Comparison of ENCODE assay signal across 8 cellular contexts in the genomic region with DNA sequence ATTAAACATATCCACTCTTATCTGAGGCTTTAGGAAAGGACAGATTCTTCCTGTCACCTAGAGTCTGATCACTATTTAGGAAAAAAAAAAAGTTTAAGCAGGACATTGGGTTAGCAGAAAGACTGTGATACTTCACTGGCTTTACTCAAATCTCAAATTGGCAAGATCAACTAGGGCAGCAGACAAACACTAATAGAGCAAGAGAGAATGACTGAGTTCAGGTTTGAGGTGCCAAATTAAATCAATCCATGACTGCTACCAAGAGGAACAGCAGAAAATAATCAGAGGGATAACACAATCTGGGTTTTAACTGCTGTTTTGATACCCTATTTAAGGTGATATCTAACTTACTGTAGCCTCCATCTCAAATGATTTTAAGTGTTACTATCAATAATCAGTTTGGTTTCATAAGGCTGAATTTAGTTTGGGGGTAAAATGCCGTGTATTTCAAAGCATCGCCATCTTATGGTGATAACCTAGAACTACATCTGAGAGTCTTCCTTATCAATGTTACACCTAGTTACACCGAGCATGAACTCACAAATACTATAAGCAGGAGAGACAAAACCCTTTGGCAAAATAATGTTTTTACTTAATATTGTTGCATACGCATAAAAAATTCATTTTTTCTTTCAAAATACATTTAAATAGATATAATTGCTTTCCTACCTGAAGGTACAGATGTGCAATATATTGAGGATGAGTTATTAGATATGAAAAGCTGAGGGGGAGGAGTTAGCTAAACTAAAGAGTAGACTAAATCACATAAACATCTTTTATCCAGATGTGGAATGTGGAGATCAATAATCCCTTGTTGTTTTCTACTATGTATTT.
DNase-seq lines count a peak whose midpoint lies in the region; ATAC-seq and TF ChIP-seq lines count a peak whose summit lies in the region.

No MANE protein-coding gene starts in this region.

- H3K9me3 ChIP-seq in PC-3 (ENCODE audit: low read length): no peaks in the 10 kb centered on the region

- no peak overlapping the region for H3K27ac Mint-ChIP-seq in stimulated activated effector memory CD8-positive, alpha-beta T cell treated with anti-CD3 and anti-CD28 coated beads, Interleukin-12 subunit alpha, Interleukin-12 subunit beta, amount 100 ng/mL, for 72 hours

- POLR2A ChIA-PET in PC-3 (lab: Charles Lee; ENCODE audit: unreplicated experiment): no interaction called here

- H3K4me3 ChIP-seq in GM06990 (replicated peaks; ENCODE audit: low read depth, low read length): no peak overlapping the region
- no peak overlapping the region for H3K4me3 ChIP-seq in PC-3 (ENCODE audit: low read length)

- intact Hi-C loops in PC-3 (cut with micrococcal nuclease): loop anchor here (1.0 to 10.0 kb wide), 2 partner anchors 250 to 1325 kb away; no protein-coding TSS in a partner anchor
- intact Hi-C loops in left ventricle myocardium superior (cut with micrococcal nuclease): loop anchor here (2.0 kb wide), 1 partner anchor 251 kb away; no protein-coding TSS in a partner anchor

- DNase-seq in GM06990 (ENCODE audit: extremely low read depth, insufficient read length): no peak
- peak; percentile 56 for DNase-seq in PC-3
- DNase-seq in left ventricle myocardium superior: no peak
- DNase-seq in nucleus accumbens (lab: John Stamatoyannopoulos, UW): no peak
- DNase-seq in H4 (ENCODE audit: low spot score): no peak
- DNase-seq in omental fat pad (ENCODE audit: low spot score): no peak
- DNase-seq in stimulated activated effector memory CD8-positive, alpha-beta T cell treated with anti-CD3 and anti-CD28 coated beads, Interleukin-12 subunit alpha, Interleukin-12 subunit beta, amount 100 ng/mL, for 72 hours (ENCODE audit: low spot score in 2 of 2): no peak

- no peak overlapping the region for H3K4me2 ChIP-seq in PC-3 (ENCODE audit: low read length)

- no peak overlapping the region for H3K4me3 Mint-ChIP-seq in stimulated activated effector memory CD8-positive, alpha-beta T cell treated with anti-CD3 and anti-CD28 coated beads, Interleukin-12 subunit alpha, Interleukin-12 subunit beta, amount 100 ng/mL, for 72 hours

- no peak overlapping the region for H2AFZ ChIP-seq in PC-3 (ENCODE audit: low read length)

- no peak overlapping the region for H3K9ac ChIP-seq in PC-3 (ENCODE audit: low read length)

- ATAC-seq in HG03196 (IDR thresholded peaks at IDR 0.05; ENCODE audit: unreplicated experiment) (peak; percentile 68), PC-3 (0 out of 2 replicates have a peak, but pooled peaks have one; percentile 35), left ventricle myocardium superior (peak; percentile 41), omental fat pad (ENCODE audit: low FRiP score) (no peak)
- ATAC-seq in stimulated activated effector memory CD8-positive, alpha-beta T cell treated with anti-CD3 and anti-CD28 coated beads, Interleukin-12 subunit alpha, Interleukin-12 subunit beta, amount 100 ng/mL, for 72 hours: no peak

- H3K9me3 Mint-ChIP-seq in stimulated activated effector memory CD8-positive, alpha-beta T cell treated with anti-CD3 and anti-CD28 coated beads, Interleukin-12 subunit alpha, Interleukin-12 subunit beta, amount 100 ng/mL, for 72 hours: peaks cover 16% of the 10 kb centered on the region

- no peaks in the 10 kb centered on the region for H3K9me2 ChIP-seq in PC-3 (replicated peaks; ENCODE audit: low read length)

- H3K27me3 ChIP-seq in GM06990 (replicated peaks; ENCODE audit: control insufficient read depth, insufficient read depth, low read length) (no peaks in the 10 kb centered on the region), PC-3 (ENCODE audit: low read length) (no peaks in the 10 kb centered on the region)

- H3F3A ChIP-seq in PC-3 (ENCODE audit: low read length, unreplicated experiment): no peaks in the 10 kb centered on the region

- no peaks in the 10 kb centered on the region for H3K36me3 Mint-ChIP-seq in stimulated activated effector memory CD8-positive, alpha-beta T cell treated with anti-CD3 and anti-CD28 coated beads, Interleukin-12 subunit alpha, Interleukin-12 subunit beta, amount 100 ng/mL, for 72 hours

- H3K36me3 ChIP-seq in GM06990 (ENCODE audit: control insufficient read depth, insufficient read depth, low read length) (no peaks in the 10 kb centered on the region), PC-3 (ENCODE audit: low read depth, low read length) (no peaks in the 10 kb centered on the region)

- H3K4me1 Mint-ChIP-seq in stimulated activated effector memory CD8-positive, alpha-beta T cell treated with anti-CD3 and anti-CD28 coated beads, Interleukin-12 subunit alpha, Interleukin-12 subunit beta, amount 100 ng/mL, for 72 hours: no peaks in the 10 kb centered on the region

- no peak overlapping the region for H3K27ac ChIP-seq in PC-3 (ENCODE audit: low read length)

- TF ChIP-seq CTCF in GM06990 (IDR thresholded peaks at IDR 0.05; ENCODE audit: insufficient read depth, low read length, poor library complexity, severe bottlenecking) (peak; percentile 9), PC-3 (conservative IDR thresholded peaks at IDR 0.05; ENCODE audit: low read depth, low read length) (peak; percentile 71), omental fat pad (IDR thresholded peaks at IDR 0.05) (no peak)

- H4K20me1 ChIP-seq in PC-3 (ENCODE audit: low read length): no peaks in the 10 kb centered on the region

- H3K4me1 ChIP-seq in PC-3 (ENCODE audit: insufficient read depth, low read length): no peaks in the 10 kb centered on the region

- CTCF ChIA-PET in PC-3 (lab: Charles Lee): no interaction called here

- BruUV-seq in PC-3 (replicated peaks; lab: Mats Ljungman, UMichigan): no TSS peak

- H3K79me2 ChIP-seq in PC-3 (ENCODE audit: low read length): no peaks in the 10 kb centered on the region

Comparison
In these comparisons a context has a peak if more than half of its experiments do, and no peak if none do; other contexts are left out.
1. CTCF ChIP-seq: peak in GM06990 (single experiment) and PC-3 (single experiment); none in omental fat pad (0 of 3).
2. ATAC-seq: peak in HG03196 (single experiment), PC-3 (single experiment) and left ventricle myocardium superior (single experiment); none in omental fat pad (single experiment) and stimulated activated effector memory CD8-positive, alpha-beta T cell treated with anti-CD3 and anti-CD28 coated beads, Interleukin-12 subunit alpha, Interleukin-12 subunit beta, amount 100 ng/mL, for 72 hours (single experiment).